Comparison of ENCODE assay signal across 30 cellular contexts in genomic region chr11:69097263-69097662, GRCh38. TPM values are rescaled to one million over a fixed set of nuclear protein-coding genes. Genes with fewer than 3 reads are reported as not detected.
"Had no signal": no experiment of that assay in that cellular context is flagged by ENCODE, and none has a peak within 500 bp of the region (broad histone marks: within the 10 kb centered on the region; RNA-seq: fewer than 3 reads in every experiment).

No MANE protein-coding gene starts in this region.

- H3K36me3 ChIP-seq: brain microvascular endothelial cell, gastrocnemius medialis had no signal

- H3K27ac ChIP-seq: brain microvascular endothelial cell, coronary artery, dorsolateral prefrontal cortex, esophagus muscularis mucosa, foreskin keratinocyte, gastrocnemius medialis, heart right ventricle had no signal

- H3K4me1 ChIP-seq: foreskin keratinocyte, gastrocnemius medialis had no signal

- H3K27ac Mint-ChIP-seq: activated CD4-positive, alpha-beta memory T cell treated with anti-CD3 and anti-CD28 coated beads, Interleukin-2, amount 10 ng/mL, durations not matched to agents 7 days and 5 days; activated CD4-positive, alpha-beta T cell treated with anti-CD3 and anti-CD28 coated beads, Interleukin-2, amount 10 ng/mL, durations not matched to agents 7 days and 5 days; activated naive CD4-positive, alpha-beta T cell treated with anti-CD3 and anti-CD28 coated beads, Interleukin-2, amount 10 ng/mL, durations not matched to agents 7 days and 5 days; activated naive CD8-positive, alpha-beta T cell treated with anti-CD3 and anti-CD28 coated beads, Interleukin-2, amount 10 ng/mL, durations not matched to agents 7 days and 5 days; activated T-cell treated with anti-CD3 and anti-CD28 coated beads, Interleukin-2, amount 50 U/mL, for 24 hours; activated T-cell treated with anti-CD3 and anti-CD28 coated beads, Interleukin-2, amount 50 U/mL, for 72 hours; dendritic cell treated with granulocyte-macrophage colony-stimulating factor and Interleukin-4, amounts not matched to agents 40 ng/mL and 50 ng/mL, for 4 days; endodermal cell had no signal

- ATAC-seq: activated naive CD4-positive, alpha-beta T cell treated with anti-CD3 and anti-CD28 coated beads, Interleukin-2, amount 50 U/mL, for 72 hours; activated T-cell treated with anti-CD3 and anti-CD28 coated beads, Interleukin-2, amount 50 U/mL, for 72 hours; foreskin keratinocyte; gastrocnemius medialis; heart right ventricle had no signal

- DNase-seq: activated CD4-positive, alpha-beta memory T cell treated with anti-CD3 and anti-CD28 coated beads, Interleukin-2, amount 10 ng/mL, durations not matched to agents 7 days and 5 days; activated CD4-positive, alpha-beta T cell treated with anti-CD3 and anti-CD28 coated beads for 1 hour; activated CD4-positive, alpha-beta T cell treated with anti-CD3 and anti-CD28 coated beads for 4 hours; activated CD4-positive, alpha-beta T cell treated with anti-CD3 and anti-CD28 coated beads, Interleukin-2, amount 10 ng/mL, durations not matched to agents 7 days and 5 days; activated CD4-positive, alpha-beta T cell treated with anti-CD3 and anti-CD28 coated beads, Interleukin-2, amount 50 U/mL, for 4 hours; activated CD8-positive, alpha-beta memory T cell treated with anti-CD3 and anti-CD28 coated beads, Interleukin-2, amount 50 U/mL, for 48 hours; activated gamma-delta T cell; activated naive CD4-positive, alpha-beta T cell; activated naive CD4-positive, alpha-beta T cell treated with anti-CD3 and anti-CD28 coated beads, Interleukin-2, amount 10 ng/mL, durations not matched to agents 7 days and 5 days; activated naive CD8-positive, alpha-beta T cell treated with anti-CD3 and anti-CD28 coated beads, Interleukin-2, amount 10 ng/mL, durations not matched to agents 7 days and 5 days; activated T-cell treated with anti-CD3 and anti-CD28 coated beads for 4 hours; activated T-cell treated with anti-CD3 and anti-CD28 coated beads, Interleukin-2, amount 50 U/mL, for 24 hours; activated T-cell treated with anti-CD3 and anti-CD28 coated beads, Interleukin-2, amount 50 U/mL, for 72 hours; amniotic stem cell; anterior cingulate cortex; brain microvascular endothelial cell; dorsolateral prefrontal cortex; effector memory CD4-positive, alpha-beta T cell; endodermal cell; erythroblast; foreskin keratinocyte; gastrocnemius medialis; heart right ventricle; T-helper 2 cell had no signal

- H3K27me3 ChIP-seq: brain microvascular endothelial cell, dorsolateral prefrontal cortex, esophagus muscularis mucosa, foreskin keratinocyte had no signal

- H3K9me3 Mint-ChIP-seq: activated CD4-positive, alpha-beta memory T cell treated with anti-CD3 and anti-CD28 coated beads, Interleukin-2, amount 10 ng/mL, durations not matched to agents 7 days and 5 days; activated CD4-positive, alpha-beta T cell treated with anti-CD3 and anti-CD28 coated beads, Interleukin-2, amount 10 ng/mL, durations not matched to agents 7 days and 5 days; activated naive CD4-positive, alpha-beta T cell treated with anti-CD3 and anti-CD28 coated beads, Interleukin-2, amount 10 ng/mL, durations not matched to agents 7 days and 5 days; activated naive CD4-positive, alpha-beta T cell treated with anti-CD3 and anti-CD28 coated beads, Interleukin-2, amount 50 U/mL, for 72 hours; activated naive CD8-positive, alpha-beta T cell treated with anti-CD3 and anti-CD28 coated beads, Interleukin-2, amount 10 ng/mL, durations not matched to agents 7 days and 5 days; activated T-cell treated with anti-CD3 and anti-CD28 coated beads, Interleukin-2, amount 50 U/mL, for 24 hours; activated T-cell treated with anti-CD3 and anti-CD28 coated beads, Interleukin-2, amount 50 U/mL, for 72 hours; central memory CD8-positive, alpha-beta T cell; dendritic cell treated with granulocyte-macrophage colony-stimulating factor and Interleukin-4, amounts not matched to agents 40 ng/mL and 50 ng/mL, for 4 days; endodermal cell had no signal

- H3K36me3 Mint-ChIP-seq: activated naive CD4-positive, alpha-beta T cell treated with anti-CD3 and anti-CD28 coated beads, Interleukin-2, amount 10 ng/mL, durations not matched to agents 7 days and 5 days; activated naive CD4-positive, alpha-beta T cell treated with anti-CD3 and anti-CD28 coated beads, Interleukin-2, amount 50 U/mL, for 72 hours; activated naive CD8-positive, alpha-beta T cell treated with anti-CD3 and anti-CD28 coated beads, Interleukin-2, amount 10 ng/mL, durations not matched to agents 7 days and 5 days had no signal

- H3K9me3 ChIP-seq: esophagus muscularis mucosa, gastrocnemius medialis, heart right ventricle had no signal

- H3K4me1 Mint-ChIP-seq: activated CD4-positive, alpha-beta memory T cell treated with anti-CD3 and anti-CD28 coated beads, Interleukin-2, amount 10 ng/mL, durations not matched to agents 7 days and 5 days had no signal

- H3K4me3 Mint-ChIP-seq: activated CD4-positive, alpha-beta memory T cell treated with anti-CD3 and anti-CD28 coated beads, Interleukin-2, amount 10 ng/mL, durations not matched to agents 7 days and 5 days; activated CD4-positive, alpha-beta T cell treated with anti-CD3 and anti-CD28 coated beads, Interleukin-2, amount 10 ng/mL, durations not matched to agents 7 days and 5 days; activated naive CD4-positive, alpha-beta T cell treated with anti-CD3 and anti-CD28 coated beads, Interleukin-2, amount 10 ng/mL, durations not matched to agents 7 days and 5 days; activated naive CD8-positive, alpha-beta T cell treated with anti-CD3 and anti-CD28 coated beads, Interleukin-2, amount 10 ng/mL, durations not matched to agents 7 days and 5 days; activated T-cell treated with anti-CD3 and anti-CD28 coated beads, Interleukin-2, amount 50 U/mL, for 24 hours; activated T-cell treated with anti-CD3 and anti-CD28 coated beads, Interleukin-2, amount 50 U/mL, for 72 hours; central memory CD8-positive, alpha-beta T cell; dendritic cell treated with granulocyte-macrophage colony-stimulating factor and Interleukin-4, amounts not matched to agents 40 ng/mL and 50 ng/mL, for 4 days; endodermal cell had no signal

- H3K4me3 ChIP-seq: coronary artery, dorsolateral prefrontal cortex, esophagus muscularis mucosa, gastrocnemius medialis, heart right ventricle had no signal

- H3K27me3 Mint-ChIP-seq: activated CD4-positive, alpha-beta memory T cell treated with anti-CD3 and anti-CD28 coated beads, Interleukin-2, amount 10 ng/mL, durations not matched to agents 7 days and 5 days; activated CD4-positive, alpha-beta T cell treated with anti-CD3 and anti-CD28 coated beads, Interleukin-2, amount 10 ng/mL, durations not matched to agents 7 days and 5 days had no signal

RNA-seq across cellular contexts. Expression of gene SMIM38, which starts 58.5 kb away (rescaled TPM):
- total RNA-seq: astrocyte, foreskin keratinocyte had no signal
- polyA plus RNA-seq: foreskin keratinocyte had no signal
